21 cellular contexts compared by ENCODE assay signal in genomic region chr5:116887104-116887503, GRCh38.
DNase-seq lines count a peak whose midpoint lies in the region; ATAC-seq and TF ChIP-seq lines count a peak whose summit lies in the region.
"Had no signal": no experiment of that assay in that cellular context is flagged by ENCODE, and none has a peak within 500 bp of the region (broad histone marks: within the 10 kb centered on the region; RNA-seq: fewer than 3 reads in every experiment).

No MANE protein-coding gene starts in this region.

- H3K4me1 ChIP-seq in mammary epithelial cell (ENCODE audit: insufficient read depth, low read length) = no peaks in the 10 kb centered on the region
- peaks cover 8% of the 10 kb centered on the region for H3K4me1 ChIP-seq in OCI-LY7 (ENCODE audit: insufficient read depth, low read length, poor library complexity, severe bottlenecking)
- H3K4me1 ChIP-seq: Peyer's patch, SJSA1 had no signal

- no peak overlapping the region for H3K9ac ChIP-seq in mammary epithelial cell (ENCODE audit: insufficient read depth, low read length)

- H3K27me3 ChIP-seq in mammary epithelial cell (ENCODE audit: insufficient read depth, low read length) = no peaks in the 10 kb centered on the region
- H3K27me3 ChIP-seq: Peyer's patch, SJSA1 had no signal

- H3K79me2 ChIP-seq in mammary epithelial cell (ENCODE audit: insufficient read depth, low read length) (no peaks in the 10 kb centered on the region), OCI-LY7 (ENCODE audit: insufficient read depth, low read depth, low read length) (no peaks in the 10 kb centered on the region)

- BruUV-seq in MCF 10A (replicated peaks; lab: Mats Ljungman, UMichigan) (no TSS peak), mammary epithelial cell (replicated peaks; lab: Mats Ljungman, UMichigan) (no TSS peak), OCI-LY7 (replicated peaks; lab: Mats Ljungman, UMichigan) (no TSS peak)

- H3K4me2 ChIP-seq in mammary epithelial cell (ENCODE audit: insufficient read depth, low read depth, low read length) (no peak overlapping the region), OCI-LY7 (ENCODE audit: low read length) (peak overlapping the region; percentile 28; the same call in 1 of the 2 replicates)

- 88% methylated on average over 1 of the region's 1 CpG for WGBS in mammary epithelial cell (ENCODE audit: low coverage, missing lambda C conversion rate)

- no peaks in the 10 kb centered on the region for H3K36me3 Mint-ChIP-seq in MCF 10A (ENCODE audit: insufficient read depth, unreplicated experiment)
- H3K36me3 Mint-ChIP-seq: CD8-positive, alpha-beta memory T cell had no signal

- H3K36me3 ChIP-seq in mammary epithelial cell (ENCODE audit: insufficient read depth, low read length) (no peaks in the 10 kb centered on the region), OCI-LY7 (ENCODE audit: insufficient read depth, low read length) (no peaks in the 10 kb centered on the region)
- H3K36me3 ChIP-seq: Peyer's patch, SJSA1 had no signal

- intact Hi-C loops in MCF 10A (cut with micrococcal nuclease) = no loop called here
- intact Hi-C loops in mammary epithelial cell (cut with micrococcal nuclease) = no loop called here
- intact Hi-C loops in OCI-LY7 (cut with micrococcal nuclease; ENCODE audit: unreplicated experiment) = loop anchor here (2.0 kb wide), 1 partner anchor 20 kb away; no protein-coding TSS in a partner anchor
- intact Hi-C loops in left cardiac atrium (cut with DNase I) = no loop called here

- H2AFZ ChIP-seq in mammary epithelial cell (ENCODE audit: low read depth, low read length) (no peak overlapping the region), OCI-LY7 (ENCODE audit: low read length) (no peak overlapping the region)

- POLR2A ChIA-PET in MCF 10A (lab: Yijun Ruan, JAX) (interaction anchor here (0.5 to 1.6 kb wide), 6 partner anchors 14 to 479 kb away, joined by 3 to 5 read pairs (median 4); partner anchors contain the start of gene SEMA6A), OCI-LY7 (lab: Charles Lee) (interaction anchor here (0.9 to 1.1 kb wide), 4 partner anchors 8 to 29 kb away, joined by 3 to 4 read pairs (median 3); no protein-coding TSS in a partner anchor)

- no peaks in the 10 kb centered on the region for H3K4me1 Mint-ChIP-seq in MCF 10A (ENCODE audit: insufficient read depth, unreplicated experiment)
- H3K4me1 Mint-ChIP-seq: CD8-positive, alpha-beta memory T cell had no signal

- H4K20me1 ChIP-seq in mammary epithelial cell (ENCODE audit: insufficient read depth, low read length) = no peaks in the 10 kb centered on the region
- H4K20me1 ChIP-seq in OCI-LY7 (ENCODE audit: insufficient read depth, low read length) = no peaks in the 10 kb centered on the region

- H3K27ac Mint-ChIP-seq in MCF 10A (ENCODE audit: low read depth, unreplicated experiment) = no peak overlapping the region
- H3K27ac Mint-ChIP-seq: CD8-positive, alpha-beta memory T cell had no signal

- H3K9me2 ChIP-seq in OCI-LY7 (ENCODE audit: insufficient read depth, low read length) = no peaks in the 10 kb centered on the region

- dilution Hi-C loops in mammary epithelial cell (cut with HindIII; ENCODE audit: low sequenced_read_pairs) = no loop called here

- peak; percentile 44 for DNase-seq in MCF 10A (ENCODE audit: unreplicated experiment)
- no peak for DNase-seq in mammary epithelial cell
- DNase-seq in NCI-H345 (lab: John Stamatoyannopoulos, UW) = peak; percentile 18
- peak; percentile 24 for DNase-seq in OCI-LY7 (ENCODE audit: low spot score)
- DNase-seq in left cardiac atrium = no peak
- DNase-seq in DMS153 (lab: John Stamatoyannopoulos, UW) = no peak
- DNase-seq: CD8-positive, alpha-beta memory T cell; DMS53; EL; Kasumi-1; MM.1S; NCI-H1092; NCI-H187; NCI-H226; NCI-H524 treated with DMSO at 0.1 percent for 48 hours; Peyer's patch; T-helper 1 cell had no signal

- ATAC-seq in HG02885 (IDR thresholded peaks at IDR 0.05; ENCODE audit: poor library complexity, unreplicated experiment) (no peak), left cardiac atrium (no peak)
- ATAC-seq: HCT116 had no signal

- H3K27ac ChIP-seq in mammary epithelial cell (ENCODE audit: insufficient read depth, low read depth, low read length) = no peak overlapping the region
- H3K27ac ChIP-seq in OCI-LY7 (ENCODE audit: low read depth, low read length, poor library complexity, severe bottlenecking) = no peak overlapping the region
- H3K27ac ChIP-seq: C4-2B, Peyer's patch, SJSA1 had no signal

- no peaks in the 10 kb centered on the region for H3K9me3 Mint-ChIP-seq in MCF 10A (ENCODE audit: unreplicated experiment)

- no peaks in the 10 kb centered on the region for H3K27me3 Mint-ChIP-seq in MCF 10A (ENCODE audit: insufficient read depth, unreplicated experiment)
- H3K27me3 Mint-ChIP-seq: CD8-positive, alpha-beta memory T cell had no signal

- H3K4me3 Mint-ChIP-seq in MCF 10A (ENCODE audit: unreplicated experiment) = no peak overlapping the region
- H3K4me3 Mint-ChIP-seq: CD8-positive, alpha-beta memory T cell had no signal

- H3K4me3 ChIP-seq in mammary epithelial cell (replicated peaks in 1 of 3; ENCODE audit: insufficient read depth in 1 of 3, low read depth in 2 of 3, low read length in 3 of 3) = no peak overlapping the region
- H3K4me3 ChIP-seq in OCI-LY7 (ENCODE audit: low read depth, low read length, poor library complexity, severe bottlenecking) = no peak overlapping the region
- H3K4me3 ChIP-seq: Peyer's patch, SJSA1 had no signal

- TF ChIP-seq CTCF in MCF 10A (IDR thresholded peaks at IDR 0.05; ENCODE audit: unreplicated experiment) (no peak), mammary epithelial cell (conservative IDR thresholded peaks at IDR 0.05 in 1 of 2, IDR thresholded peaks at IDR 0.05 in 1 of 2; ENCODE audit: extremely low read depth in 1 of 2, insufficient read depth in 1 of 2, low read depth in 1 of 2, low read length in 2 of 2) (no peak), OCI-LY7 (conservative IDR thresholded peaks at IDR 0.05; ENCODE audit: low read length) (no peak)

- in situ Hi-C loops in mammary epithelial cell (cut with MboI; ENCODE audit: low sequenced_read_pairs in 2 of 2) = no loop called here

- CTCF ChIA-PET in MCF 10A (lab: Yijun Ruan, JAX) = interaction anchor here (0.7 kb wide), 1 partner anchor 192 kb away, joined by 3 read pairs; no protein-coding TSS in a partner anchor
- CTCF ChIA-PET in mammary epithelial cell (lab: Charles Lee; ENCODE audit: low non-redundant PET) = interaction anchor here (0.6 kb wide), 1 partner anchor 312 kb away, joined by 3 read pairs; no protein-coding TSS in a partner anchor
- CTCF ChIA-PET in OCI-LY7 (lab: Charles Lee; ENCODE audit: unreplicated experiment) = no interaction called here

- no peaks in the 10 kb centered on the region for H3K9me3 ChIP-seq in mammary epithelial cell (replicated peaks; ENCODE audit: insufficient read depth, low read length)
- H3K9me3 ChIP-seq in OCI-LY7 (ENCODE audit: low read length) = no peaks in the 10 kb centered on the region
- H3K9me3 ChIP-seq: Peyer's patch had no signal

Comparison
In these comparisons a context has a peak if more than half of its experiments do, and no peak if none do; other contexts are left out.
1. DNase-seq: peak in MCF 10A (single experiment), NCI-H345 (single experiment) and OCI-LY7 (single experiment); none in mammary epithelial cell (single experiment), left cardiac atrium (single experiment) and DMS153 (single experiment).